30 cellular contexts compared by ENCODE assay signal in the genomic region with DNA sequence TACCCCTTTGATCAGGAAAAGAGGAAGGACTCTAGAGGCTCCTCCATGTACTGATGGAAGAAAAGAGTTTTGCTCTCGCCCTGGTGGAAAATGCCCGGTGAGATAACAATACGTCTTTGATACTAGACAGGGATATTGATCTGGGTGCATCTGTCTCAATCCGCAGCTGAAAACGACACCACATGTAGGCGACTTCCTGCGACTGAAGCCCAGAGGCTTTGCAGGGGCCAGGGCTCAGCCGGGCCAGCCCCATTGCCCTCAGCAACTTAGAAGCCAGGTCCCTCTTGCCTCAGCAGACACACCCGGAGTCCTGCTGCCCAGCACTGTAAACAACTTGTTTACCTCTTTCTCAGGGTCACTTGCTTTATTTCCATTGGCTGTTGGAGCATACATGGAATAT.
"Had no signal": no experiment of that assay in that cellular context is flagged by ENCODE, and none has a peak within 500 bp of the region (broad histone marks: within the 10 kb centered on the region; RNA-seq: fewer than 3 reads in every experiment).

No MANE protein-coding gene starts in this region.

- H3K27ac ChIP-seq: coronary artery, dorsolateral prefrontal cortex, epithelial cell of prostate, esophagus squamous epithelium, gastrocnemius medialis, heart left ventricle, hepatocyte, left lung, lower lobe of right lung had no signal

- ATAC-seq: esophagus mucosa; gastrocnemius medialis; heart left ventricle; left colon; left lung; left ventricle myocardium superior; lower lobe of right lung; mucosa of descending colon; naive thymus-derived CD8-positive, alpha-beta T cell had no signal

- H2AFZ ChIP-seq: hepatocyte had no signal

- H3K4me3 Mint-ChIP-seq: immature natural killer cell; mesothelial cell of epicardium; naive B cell; naive thymus-derived CD8-positive, alpha-beta T cell had no signal

- H3K4me3 ChIP-seq: coronary artery, dorsolateral prefrontal cortex, esophagus squamous epithelium, gastrocnemius medialis, heart left ventricle, hepatocyte, left lung, lower lobe of right lung, mucosa of descending colon had no signal

- H3K4me2 ChIP-seq: hepatocyte had no signal

- H3K36me3 ChIP-seq: esophagus squamous epithelium, gastrocnemius medialis, heart left ventricle, left lung, lower lobe of right lung had no signal

- DNase-seq: dermis blood vessel endothelial cell; dorsolateral prefrontal cortex; effector CD4-positive, alpha-beta T cell; effector memory CD4-positive, alpha-beta T cell; erythroblast; esophagus squamous epithelium; foreskin fibroblast; foreskin melanocyte; gastrocnemius medialis; heart left ventricle; hypothalamus; immature natural killer cell; islet precursor cell; kidney; kidney glomerular epithelial cell; left colon; left lung; left ventricle myocardium superior; lower lobe of right lung; mesenchymal stem cell; mucosa of descending colon; naive B cell; naive thymus-derived CD8-positive, alpha-beta T cell had no signal

- H3K4me1 ChIP-seq: esophagus squamous epithelium, gastrocnemius medialis, left lung, lower lobe of right lung had no signal

- H3K4me1 Mint-ChIP-seq: immature natural killer cell; naive B cell; naive thymus-derived CD8-positive, alpha-beta T cell had no signal

- FAIRE-seq: colon, endometrium, kidney had no signal

- H3K9me3 Mint-ChIP-seq: mesothelial cell of epicardium had no signal

- H3K27ac Mint-ChIP-seq: immature natural killer cell, mesothelial cell of epicardium, naive B cell had no signal

- H3K36me3 Mint-ChIP-seq: immature natural killer cell; mesothelial cell of epicardium; naive B cell; naive thymus-derived CD8-positive, alpha-beta T cell had no signal

- H3K79me2 ChIP-seq: hepatocyte had no signal

- H3K9me3 ChIP-seq: esophagus squamous epithelium, gastrocnemius medialis, heart left ventricle, left lung, lower lobe of right lung, mucosa of descending colon had no signal

- H3K27me3 ChIP-seq: gastrocnemius medialis, heart left ventricle, hepatocyte, left lung had no signal
